Comparison of ENCODE assay signal across 15 cellular contexts in the genomic region with DNA sequence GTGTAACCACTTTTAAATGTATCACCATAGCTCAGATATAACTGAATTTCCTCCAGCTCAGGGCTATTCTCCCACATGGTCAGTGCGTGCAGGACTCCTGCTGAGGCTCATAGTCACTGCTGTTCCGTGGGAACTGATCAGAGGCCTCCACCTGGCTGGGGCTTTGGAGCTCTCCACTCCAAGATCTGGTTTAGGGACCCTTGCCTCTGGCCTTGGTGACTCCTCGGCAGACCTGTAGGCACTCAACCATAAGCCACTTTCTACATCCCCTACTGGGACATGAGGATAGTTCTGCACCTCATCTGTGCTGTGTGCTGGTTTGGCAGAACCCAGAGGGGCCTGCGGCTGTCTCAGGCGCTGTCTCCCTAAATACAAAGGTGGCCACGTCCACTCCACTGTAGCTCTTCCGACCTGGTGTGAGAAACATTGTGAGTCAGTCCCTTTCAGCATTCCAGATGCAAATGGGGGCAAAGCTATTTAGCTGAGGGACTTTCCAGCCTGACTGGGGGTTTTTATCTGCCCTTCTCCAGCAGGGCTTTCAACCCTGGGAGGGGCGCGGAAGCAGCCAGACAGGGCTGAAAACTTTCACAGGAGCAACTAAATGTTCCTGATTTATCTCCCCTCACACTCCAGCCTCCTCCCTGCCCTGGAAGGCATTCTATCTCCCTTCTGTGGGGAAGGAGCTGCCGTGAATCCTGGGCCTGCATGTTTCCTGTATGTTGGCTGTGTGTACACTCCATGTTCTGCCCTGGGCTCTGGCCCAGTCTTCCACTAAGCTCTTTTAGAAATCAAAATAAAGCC.
A peak's percentile ranks its signal among the peaks of the same experiment; 100 is the strongest.
DNase-seq lines count a peak whose midpoint lies in the region; ATAC-seq, FAIRE-seq and TF ChIP-seq lines count a peak whose summit lies in the region.
"Had no signal": no experiment of that assay in that cellular context is flagged by ENCODE, and none has a peak within 500 bp of the region (broad histone marks: within the 10 kb centered on the region; RNA-seq: fewer than 3 reads in every experiment).

No MANE protein-coding gene starts in this region.

- H3K4me3 ChIP-seq in GM06990 (replicated peaks; ENCODE audit: low read depth, low read length) = no peak overlapping the region
- H3K4me3 ChIP-seq in GM12878 = no peak overlapping the region
- H3K4me3 ChIP-seq in mesenchymal stem cell (ENCODE audit: insufficient read depth in 1 of 2, low read depth in 1 of 2, low read length in 2 of 2) = no peak overlapping the region
- no peak overlapping the region for H3K4me3 ChIP-seq in WERI-Rb-1 (ENCODE audit: low read depth, low read length)
- H3K4me3 ChIP-seq in breast epithelium = no peak overlapping the region

- no peaks in the 10 kb centered on the region for H3K36me3 ChIP-seq in GM06990 (ENCODE audit: control insufficient read depth, insufficient read depth, low read length)
- no peaks in the 10 kb centered on the region for H3K36me3 ChIP-seq in GM12878 (ENCODE audit: control insufficient read depth in 2 of 2, insufficient read depth in 2 of 2, low read length in 1 of 2)
- no peaks in the 10 kb centered on the region for H3K36me3 ChIP-seq in mesenchymal stem cell (ENCODE audit: control insufficient read depth in 1 of 2, insufficient read depth in 2 of 2, low read depth in 1 of 2, low read length in 2 of 2)
- H3K36me3 ChIP-seq in WERI-Rb-1 = no peaks in the 10 kb centered on the region
- no peaks in the 10 kb centered on the region for H3K36me3 ChIP-seq in breast epithelium

- peak overlapping the region; percentile 85 for H4K8ac ChIP-seq in mesenchymal stem cell (ENCODE audit: low read length)

- 23% methylated on average over 10 of the region's 10 CpGs for WGBS in GM12878 (ENCODE audit: insufficient coverage, insufficient replicate concordance, low lambda C conversion rate, missing lambda C conversion rate)
- WGBS in mesenchymal stem cell = 46% methylated on average over 10 of the region's 10 CpGs

- H2AK5ac ChIP-seq in mesenchymal stem cell (ENCODE audit: low read length, severe bottlenecking) = peak overlapping the region; percentile 83

- peak overlapping the region; percentile 95 for H2BK15ac ChIP-seq in mesenchymal stem cell (ENCODE audit: low read depth, poor library complexity, severe bottlenecking)

- no peak overlapping the region for H3K14ac ChIP-seq in mesenchymal stem cell (ENCODE audit: low read length in 2 of 2)

- TF ChIP-seq POLR2A in GM12878 (IDR thresholded peaks at IDR 0.05; ENCODE audit: low read depth, low read length) (0 out of 2 replicates have a peak, but pooled peaks have one; percentile 16), breast epithelium (IDR thresholded peaks at IDR 0.05) (no peak)

- peak overlapping the region; percentile 30 to 53 for H3K18ac ChIP-seq in mesenchymal stem cell (ENCODE audit: low read depth in 1 of 2, low read length in 2 of 2)

- RAD21 ChIA-PET in GM12878 (lab: Charles Lee; ENCODE audit: unreplicated experiment) = interaction anchor here (0.6 to 2.0 kb wide), 13 partner anchors 11 to 469 kb away, joined by 3 to 24 read pairs (median 4); no protein-coding TSS in a partner anchor

- DNase-seq in GM06990 (ENCODE audit: extremely low read depth, insufficient read length) = peak; percentile 20
- DNase-seq in GM12878 (ENCODE audit: low read depth, low spot score) = peak; percentile 43
- peak; percentile 74 for DNase-seq in mesenchymal stem cell
- DNase-seq in WERI-Rb-1 = no peak
- no peak for DNase-seq in NOMO-1 treated with DMSO at 0.1 percent for 48 hours (lab: John Stamatoyannopoulos, UW; ENCODE audit: unreplicated experiment)
- no peak for DNase-seq in breast epithelium (ENCODE audit: low spot score in 2 of 2)
- no peak for DNase-seq in cerebellar cortex (ENCODE audit: low spot score)
- DNase-seq: activated CD8-positive, alpha-beta memory T cell treated with anti-CD3 and anti-CD28 coated beads for 24 hours; activated naive CD8-positive, alpha-beta T cell treated with anti-CD3 and anti-CD28 coated beads for 36 hours; effector memory CD8-positive, alpha-beta T cell; hippocampal formation; NCI-H1417 treated with DMSO at 0.1 percent for 48 hours; T-helper 17 cell had no signal

- no peak for TF ChIP-seq CTCF in GM06990 (IDR thresholded peaks at IDR 0.05; ENCODE audit: insufficient read depth, low read length, poor library complexity, severe bottlenecking)
- no peak for TF ChIP-seq CTCF in GM12878 (IDR thresholded peaks at IDR 0.05 in 2 of 3, conservative IDR thresholded peaks at IDR 0.05 in 1 of 3; ENCODE audit: control insufficient read depth in 2 of 3, extremely low read depth in 1 of 3, insufficient read depth in 1 of 3, low read depth in 3 of 3, low read length in 3 of 3)
- no peak for TF ChIP-seq CTCF in WERI-Rb-1 (IDR thresholded peaks at IDR 0.05; ENCODE audit: low read depth, low read length)
- no peak for TF ChIP-seq CTCF in breast epithelium (IDR thresholded peaks at IDR 0.05)

- H3K9me3 ChIP-seq in GM12878 (replicated peaks; ENCODE audit: control insufficient read depth, insufficient read depth, low read length) (no peaks in the 10 kb centered on the region; the same call in 2 of the 3 replicates), mesenchymal stem cell (ENCODE audit: control insufficient read depth, low read length) (peaks cover 11% of the 10 kb centered on the region), WERI-Rb-1 (ENCODE audit: severe bottlenecking) (peaks cover 10% of the 10 kb centered on the region), breast epithelium (no peaks in the 10 kb centered on the region)

- no peak for TF ChIP-seq RAD21 in GM12878 (IDR thresholded peaks at IDR 0.05; ENCODE audit: insufficient read depth, low read depth, low read length)

- H4K20me1 ChIP-seq in GM12878 (ENCODE audit: control insufficient read depth, insufficient read depth) = no peaks in the 10 kb centered on the region

- intact Hi-C loops in GM12878 (cut with micrococcal nuclease; ENCODE audit: unreplicated experiment) (no loop called here), breast epithelium (cut with DNase I; ENCODE audit: low total_unique reads) (no loop called here)

- H3K4me2 ChIP-seq in GM12878 (ENCODE audit: control insufficient read depth, insufficient read depth) (peak overlapping the region; percentile 34; the same call in 1 of the 2 replicates), mesenchymal stem cell (ENCODE audit: low read length, poor library complexity, severe bottlenecking) (no peak overlapping the region)

- H2BK120ac ChIP-seq in mesenchymal stem cell (ENCODE audit: low read depth, low read length) = no peak overlapping the region

- SMC1A ChIA-PET in GM12878 (lab: Charles Lee; ENCODE audit: uncharacterized antibody, unreplicated experiment) = interaction anchor here (0.7 to 6.0 kb wide), 17 partner anchors 12 to 331 kb away, joined by 3 to 86 read pairs (median 3); no protein-coding TSS in a partner anchor

- H2BK5ac ChIP-seq in mesenchymal stem cell (ENCODE audit: low read depth, low read length, poor library complexity, severe bottlenecking) = no peak overlapping the region

- peak overlapping the region in 1 of 2 experiments; percentile 70 for H3K4ac ChIP-seq in mesenchymal stem cell (ENCODE audit: low read depth in 1 of 2, low read length in 2 of 2)

- in situ Hi-C loops in GM12878 (cut with MboI) = no loop called here

- no peak overlapping the region for H3K23ac ChIP-seq in mesenchymal stem cell (ENCODE audit: low read length in 2 of 2)

- H3K27ac ChIP-seq in GM12878 (ENCODE audit: control insufficient read depth, insufficient read depth) = peak overlapping the region; percentile 43
- peak overlapping the region; percentile 43 for H3K27ac ChIP-seq in mesenchymal stem cell (ENCODE audit: low read length, poor library complexity, severe bottlenecking)
- no peak overlapping the region for H3K27ac ChIP-seq in WERI-Rb-1
- no peak overlapping the region for H3K27ac ChIP-seq in breast epithelium
- H3K27ac ChIP-seq: C4-2B had no signal

- H3K79me2 ChIP-seq in GM12878 (ENCODE audit: control insufficient read depth, insufficient read depth, low read length) = no peaks in the 10 kb centered on the region

- peak overlapping the region; percentile 21 for H2BK12ac ChIP-seq in mesenchymal stem cell (ENCODE audit: low read length in 2 of 2)

- POLR2A ChIA-PET in GM12878 (lab: Charles Lee) = interaction anchor here (1.0 to 8.5 kb wide), 3 partner anchors 14 to 173 kb away, joined by 3 to 58 read pairs (median 4); no protein-coding TSS in a partner anchor

- no peaks in the 10 kb centered on the region for H3K79me1 ChIP-seq in mesenchymal stem cell (replicated peaks; ENCODE audit: low read length, poor library complexity, severe bottlenecking)

- H4K91ac ChIP-seq in mesenchymal stem cell (ENCODE audit: low read length) = peak overlapping the region; percentile 52

- H3K4me1 ChIP-seq in GM12878 (ENCODE audit: control insufficient read depth, insufficient read depth, low read length) (peaks cover 4% of the 10 kb centered on the region; the same call in 1 of the 2 replicates), mesenchymal stem cell (ENCODE audit: control insufficient read depth, insufficient read depth, low read depth, low read length) (peaks cover 7% of the 10 kb centered on the region), breast epithelium (no peaks in the 10 kb centered on the region)

- CTCF ChIA-PET in GM12878 (lab: Yijun Ruan, JAX) = interaction anchor here (0.7 to 2.2 kb wide), 9 partner anchors 8 to 469 kb away, joined by 3 to 10 read pairs (median 5); no protein-coding TSS in a partner anchor

- H3K9ac ChIP-seq in GM12878 (ENCODE audit: control insufficient read depth, insufficient read depth, low read length) (peak overlapping the region; percentile 15; the same call in 1 of the 2 replicates), mesenchymal stem cell (ENCODE audit: low read length) (no peak overlapping the region)

- no peak for TF ChIP-seq EP300 in GM12878 (IDR thresholded peaks at IDR 0.05; ENCODE audit: borderline replicate concordance in 1 of 2, control insufficient read depth in 1 of 2, low read depth in 2 of 2, low read length in 2 of 2)

- no peak for FAIRE-seq in GM12878 (lab: Jason Lieb, UNC)

- peak; percentile 72 for ATAC-seq in HG02852 (IDR thresholded peaks at IDR 0.05; ENCODE audit: unreplicated experiment)
- peak; percentile 86 for ATAC-seq in GM12878
- ATAC-seq: effector memory CD8-positive, alpha-beta T cell; T-helper 17 cell had no signal

- peak overlapping the region; percentile 44 for H2AFZ ChIP-seq in GM12878 (ENCODE audit: control insufficient read depth, low read depth, low read length)
- H2AFZ ChIP-seq in mesenchymal stem cell (ENCODE audit: low read depth, low read length) = peak overlapping the region; percentile 36

- BruUV-seq in GM12878 (replicated peaks; lab: Mats Ljungman, UMichigan) = no TSS peak

- H3K27me3 ChIP-seq in GM06990 (replicated peaks; ENCODE audit: control insufficient read depth, insufficient read depth, low read length) = no peaks in the 10 kb centered on the region
- H3K27me3 ChIP-seq in GM12878 (replicated peaks in 1 of 2; ENCODE audit: control insufficient read depth in 2 of 2, insufficient read depth in 2 of 2, low read length in 1 of 2) = no peaks in the 10 kb centered on the region
- H3K27me3 ChIP-seq in mesenchymal stem cell (ENCODE audit: control insufficient read depth in 1 of 2, insufficient read depth in 1 of 2, low read length in 2 of 2) = peaks cover 0 to 14% of the 10 kb centered on the region in 2 experiments
- no peaks in the 10 kb centered on the region for H3K27me3 ChIP-seq in WERI-Rb-1 (ENCODE audit: insufficient read depth, low read depth, severe bottlenecking)
- H3K27me3 ChIP-seq in breast epithelium = no peaks in the 10 kb centered on the region

TF ChIP-seq in GM12878, 131 proteins besides CTCF, POLR2A, EP300 and RAD21 (continues in another document):
- no peak for TF ChIP-seq JUNB (IDR thresholded peaks at IDR 0.05)

Comparison
In these comparisons a context has a peak if more than half of its experiments do, and no peak if none do; other contexts are left out.
1. DNase-seq: peak in GM06990 (single experiment), GM12878 (single experiment) and mesenchymal stem cell (single experiment); none in WERI-Rb-1 (single experiment), NOMO-1 treated with DMSO at 0.1 percent for 48 hours (single experiment), breast epithelium (0 of 2) and cerebellar cortex (single experiment).
2. H3K27ac ChIP-seq: peak in GM12878 (single experiment) and mesenchymal stem cell (single experiment); none in WERI-Rb-1 (single experiment) and breast epithelium (0 of 2).